In the genomic region with DNA sequence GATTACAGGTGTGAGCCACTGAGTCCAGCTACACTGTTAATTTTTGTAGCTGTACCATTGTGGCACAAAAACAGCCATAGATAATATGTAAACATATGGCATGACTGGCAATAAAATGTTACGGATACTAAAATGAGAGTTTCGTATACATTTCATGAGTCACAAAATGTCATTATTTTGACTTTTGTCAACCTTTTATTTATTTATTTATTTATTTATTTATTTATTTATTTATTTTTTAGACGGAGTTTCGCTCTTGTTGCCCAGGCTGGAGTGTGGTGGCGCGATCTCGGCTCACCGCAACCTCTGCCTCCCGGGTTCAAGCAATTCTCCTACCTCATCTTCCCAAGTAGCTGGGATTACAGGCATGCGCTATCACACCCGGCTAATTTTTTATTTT, we compare ENCODE assay signal across 3 cellular contexts.
TF ChIP-seq lines count a peak whose summit lies in the region.

No MANE protein-coding gene starts in this region.

TF ChIP-seq in A549, 52 proteins besides CTCF, POLR2A, EP300 and RAD21:
- TF ChIP-seq ZC3H11A (IDR thresholded peaks at IDR 0.05), result peak; percentile 77

TF ChIP-seq in HEK293, 187 proteins besides CTCF, POLR2A, EP300 and RAD21 (continues in another document):
- peak; percentile 51 for TF ChIP-seq ZNF654 (tag by site-specific recombination; IDR thresholded peaks at IDR 0.05; ENCODE audit: low read depth)
- 0 out of 2 replicates have a peak, but pooled peaks have one; percentile 70 for TF ChIP-seq ZNF404 (tag by site-specific recombination; IDR thresholded peaks at IDR 0.05)
- TF ChIP-seq ZNF292 (tag by site-specific recombination; IDR thresholded peaks at IDR 0.05; ENCODE audit: borderline replicate concordance, low read depth), result peak; percentile 80; the same call in 1 of the 2 replicates
- peak; percentile 84 for TF ChIP-seq ZXDB (tag by site-specific recombination; IDR thresholded peaks at IDR 0.05)
- peak; percentile 81; the same call in 1 of the 2 replicates for TF ChIP-seq ZNF140 (tag by site-specific recombination; IDR thresholded peaks at IDR 0.05)
- TF ChIP-seq ZNF555 (tag by site-specific recombination; conservative IDR thresholded peaks at IDR 0.05), result peak; percentile 95
- TF ChIP-seq ZNF529 (tag by site-specific recombination; IDR thresholded peaks at IDR 0.05; ENCODE audit: insufficient replicate concordance), result peak; percentile 64
- TF ChIP-seq ZNF518A (tag by site-specific recombination; conservative IDR thresholded peaks at IDR 0.05; ENCODE audit: low read depth), result peak; percentile 95
- TF ChIP-seq ZBTB1 (tag by site-specific recombination; IDR thresholded peaks at IDR 0.05), result peak; percentile 47; the same call in 1 of the 2 replicates
- TF ChIP-seq ZNF629 (tag by site-specific recombination; IDR thresholded peaks at IDR 0.05), result peak; percentile 51; the same call in 1 of the 2 replicates
- peak; percentile 91 for TF ChIP-seq ZNF558 (tag by site-specific recombination; IDR thresholded peaks at IDR 0.05)
- peak; percentile 60; the same call in 1 of the 2 replicates for TF ChIP-seq OVOL3 (tag by site-specific recombination; IDR thresholded peaks at IDR 0.05)
- peak; percentile 88 for TF ChIP-seq ZNF510 (tag by site-specific recombination; IDR thresholded peaks at IDR 0.05; ENCODE audit: insufficient replicate concordance)
- peak; percentile 62; the same call in 1 of the 2 replicates for TF ChIP-seq ZNF202 (tag by site-specific recombination; IDR thresholded peaks at IDR 0.05; ENCODE audit: borderline replicate concordance)
- peak; percentile 59 for TF ChIP-seq ZNF664 (tag by site-specific recombination; IDR thresholded peaks at IDR 0.05)
- peak; percentile 98 for TF ChIP-seq ZNF560 (tag by site-specific recombination; IDR thresholded peaks at IDR 0.05; ENCODE audit: borderline replicate concordance)
- TF ChIP-seq ZBTB11 (tag by site-specific recombination; conservative IDR thresholded peaks at IDR 0.05; ENCODE audit: low read depth), result peak; percentile 85
- peak; percentile 79 for TF ChIP-seq ZNF623 (tag by site-specific recombination; IDR thresholded peaks at IDR 0.05)
- peak; percentile 96 for TF ChIP-seq ZNF394 (tag by site-specific recombination; IDR thresholded peaks at IDR 0.05; ENCODE audit: borderline replicate concordance)

TF ChIP-seq in HepG2, 621 proteins besides CTCF, POLR2A, EP300 and RAD21:
- TF ChIP-seq NFE2L2 (IDR thresholded peaks at IDR 0.05; ENCODE audit: low read length), result 0 out of 2 replicates have a peak, but pooled peaks have one; percentile 10
